In genomic region chr1:155024315-155024714, GRCh38 we compare ENCODE assay signal across 35 cellular contexts. TPM values are rescaled to one million over a fixed set of nuclear protein-coding genes. Genes with fewer than 3 reads are reported as not detected.
"Had no signal": no experiment of that assay in that cellular context is flagged by ENCODE, and none has a peak within 500 bp of the region (broad histone marks: within the 10 kb centered on the region; RNA-seq: fewer than 3 reads in every experiment).

No MANE protein-coding gene starts in this region.

- H3K9me3 Mint-ChIP-seq: activated CD8-positive, alpha-beta T cell treated with anti-CD3 and anti-CD28 coated beads for 36 hours; activated T-cell treated with anti-CD3 and anti-CD28 coated beads, Interleukin-2, amount 50 U/mL, for 4 hours; activated T-helper 17 cell treated with anti-CD3 and anti-CD28 coated beads, Interleukin-2, amount 50 U/mL, for 72 hours; central memory CD8-positive, alpha-beta T cell; dendritic cell treated with granulocyte-macrophage colony-stimulating factor and Interleukin-4, amounts not matched to agents 40 ng/mL and 50 ng/mL, for 4 days; endodermal cell had no signal

- FAIRE-seq: astrocyte, bronchial epithelial cell had no signal

- H3K4me1 Mint-ChIP-seq: endodermal cell had no signal

- H3K4me3 Mint-ChIP-seq: activated CD4-positive, alpha-beta T cell treated with anti-CD3 and anti-CD28 coated beads for 36 hours; activated CD8-positive, alpha-beta T cell treated with anti-CD3 and anti-CD28 coated beads for 36 hours; activated naive CD8-positive, alpha-beta T cell; activated T-cell treated with anti-CD3 and anti-CD28 coated beads, Interleukin-2, amount 50 U/mL, for 4 hours; activated T-helper 17 cell treated with anti-CD3 and anti-CD28 coated beads, Interleukin-2, amount 50 U/mL, for 72 hours; central memory CD8-positive, alpha-beta T cell; dendritic cell treated with granulocyte-macrophage colony-stimulating factor and Interleukin-4, amounts not matched to agents 40 ng/mL and 50 ng/mL, for 4 days; endodermal cell had no signal

- H3K27ac Mint-ChIP-seq: activated CD4-positive, alpha-beta T cell treated with anti-CD3 and anti-CD28 coated beads for 36 hours; activated CD8-positive, alpha-beta T cell treated with anti-CD3 and anti-CD28 coated beads for 36 hours; activated naive CD8-positive, alpha-beta T cell; activated T-helper 17 cell treated with anti-CD3 and anti-CD28 coated beads, Interleukin-2, amount 50 U/mL, for 72 hours; dendritic cell treated with granulocyte-macrophage colony-stimulating factor and Interleukin-4, amounts not matched to agents 40 ng/mL and 50 ng/mL, for 4 days; endodermal cell had no signal

- H3K4me1 ChIP-seq: esophagus muscularis mucosa, gastrocnemius medialis had no signal

- H3K27me3 Mint-ChIP-seq: activated CD4-positive, alpha-beta T cell treated with anti-CD3 and anti-CD28 coated beads for 36 hours; activated T-helper 17 cell treated with anti-CD3 and anti-CD28 coated beads, Interleukin-2, amount 50 U/mL, for 72 hours had no signal

- H3K27ac ChIP-seq: brain microvascular endothelial cell, coronary artery, dorsolateral prefrontal cortex, esophagus muscularis mucosa, foreskin keratinocyte, gastrocnemius medialis had no signal

- H3K36me3 ChIP-seq: brain microvascular endothelial cell, esophagus muscularis mucosa, gastrocnemius medialis had no signal

- H3K9me3 ChIP-seq: esophagus muscularis mucosa, gastrocnemius medialis had no signal

- H3K27me3 ChIP-seq: brain microvascular endothelial cell, dorsolateral prefrontal cortex, esophagus muscularis mucosa, foreskin keratinocyte, gastrocnemius medialis had no signal

- ATAC-seq: activated CD4-positive, alpha-beta T cell treated with anti-CD3 and anti-CD28 coated beads for 36 hours; activated CD8-positive, alpha-beta T cell treated with anti-CD3 and anti-CD28 coated beads for 36 hours; activated T-cell treated with anti-CD3 and anti-CD28 coated beads, Interleukin-2, amount 50 U/mL, for 4 hours; activated T-helper 17 cell treated with anti-CD3 and anti-CD28 coated beads, Interleukin-2, amount 50 U/mL, for 72 hours; foreskin keratinocyte; gastrocnemius medialis had no signal

- H3K36me3 Mint-ChIP-seq: activated naive CD8-positive, alpha-beta T cell had no signal

- H3K4me3 ChIP-seq: coronary artery, dorsolateral prefrontal cortex, esophagus muscularis mucosa, gastrocnemius medialis had no signal

- DNase-seq: activated CD4-positive, alpha-beta T cell treated with anti-CD3 and anti-CD28 coated beads for 36 hours; activated CD4-positive, alpha-beta T cell treated with anti-CD3 and anti-CD28 coated beads, Interleukin-2, amount 50 U/mL, for 1 hour; activated CD4-positive, alpha-beta T cell treated with anti-CD3 and anti-CD28 coated beads, Interleukin-2, amount 50 U/mL, for 48 hours; activated CD4-positive, CD25-positive, alpha-beta regulatory T cell; activated CD4-positive, CD25-positive, alpha-beta regulatory T cell treated with anti-CD3 and anti-CD28 coated beads, Interleukin-2, amount 50 U/mL, for 72 hours; activated CD8-positive, alpha-beta memory T cell treated with anti-CD3 and anti-CD28 coated beads for 24 hours; activated CD8-positive, alpha-beta T cell treated with anti-CD3 and anti-CD28 coated beads for 36 hours; activated effector memory CD4-positive, alpha-beta T cell treated with Interleukin-2 at 50 U/mL for 16 hours; activated gamma-delta T cell treated with Interleukin-2 at 50 U/mL for 16 hours; activated naive CD4-positive, alpha-beta T cell treated with anti-CD3 and anti-CD28 coated beads, Interleukin-2, amount 50 U/mL, for 16 hours; activated naive CD4-positive, alpha-beta T cell treated with Interleukin-2 at 50 U/mL for 16 hours; activated T-cell treated with anti-CD3 and anti-CD28 coated beads, Interleukin-2, amount 50 U/mL, for 4 hours; amniotic stem cell; anterior cingulate cortex; brain microvascular endothelial cell; dorsolateral prefrontal cortex; effector memory CD4-positive, alpha-beta T cell; endodermal cell; erythroblast; foreskin keratinocyte; gastrocnemius medialis; glutamatergic neuron; T-helper 1 cell; T-helper 2 cell had no signal

RNA-seq across cellular contexts. Expression of gene DCST2, which starts 9.3 kb away (rescaled TPM):
- total RNA-seq: cerebellum, gastrocnemius medialis had no signal

RNA-seq across cellular contexts. Expression of gene DCST1, which starts 9.3 kb away (rescaled TPM):
- total RNA-seq: activated CD4-positive, alpha-beta T cell treated with anti-CD3 and anti-CD28 coated beads for 36 hours; activated CD8-positive, alpha-beta T cell treated with anti-CD3 and anti-CD28 coated beads for 36 hours; activated T-cell treated with anti-CD3 and anti-CD28 coated beads, Interleukin-2, amount 50 U/mL, for 4 hours; activated T-helper 17 cell treated with anti-CD3 and anti-CD28 coated beads, Interleukin-2, amount 50 U/mL, for 72 hours; astrocyte; bronchial epithelial cell; cardiac septum; cerebellum; endodermal cell; foreskin keratinocyte had no signal
- polyA plus RNA-seq: adipose tissue, foreskin keratinocyte had no signal

RNA-seq across cellular contexts. Expression of gene LENEP, which starts 30.9 kb away (rescaled TPM):
- total RNA-seq: activated CD8-positive, alpha-beta T cell treated with anti-CD3 and anti-CD28 coated beads for 36 hours; astrocyte; bronchial epithelial cell; cardiac septum; esophagus muscularis mucosa; foreskin keratinocyte; gastrocnemius medialis had no signal
- polyA plus RNA-seq: adipose tissue, foreskin keratinocyte had no signal
